ENCODE assay signal across 8 cellular contexts in the genomic region with DNA sequence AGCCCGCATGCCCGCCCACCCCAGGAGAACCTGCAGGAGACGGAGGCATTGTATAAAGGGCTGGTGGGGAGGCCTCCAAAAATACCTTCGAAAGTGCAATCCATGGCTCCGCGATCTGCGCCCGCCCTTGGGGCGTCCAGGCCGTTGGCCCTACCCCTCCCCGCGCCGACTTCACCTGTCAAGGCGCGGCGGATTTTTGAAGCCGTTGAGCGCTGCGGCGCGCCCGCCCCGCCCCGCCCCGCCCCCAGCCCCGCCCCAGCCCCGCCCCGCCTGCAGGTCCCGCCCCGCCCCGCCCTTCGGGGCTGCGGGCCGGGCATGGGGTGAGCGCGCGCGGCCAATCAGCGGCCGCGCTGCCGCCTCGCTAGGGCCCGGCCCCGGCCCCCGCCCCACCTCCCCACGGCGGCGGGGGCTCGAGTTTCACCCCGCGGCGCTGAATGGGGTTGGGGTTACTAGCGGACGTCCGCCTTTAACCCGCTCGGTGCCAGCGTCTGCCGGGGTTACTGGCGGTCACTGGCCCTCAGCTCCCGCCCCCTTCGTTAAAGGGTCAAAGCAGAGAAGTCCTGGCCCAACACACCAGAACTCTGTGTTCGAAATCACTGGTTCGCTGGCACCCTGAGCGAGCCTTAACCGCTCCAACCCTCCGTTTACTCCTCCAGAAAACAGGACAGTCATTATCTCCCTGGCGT. TPM values are rescaled to one million over a fixed set of nuclear protein-coding genes. Genes with fewer than 3 reads are reported as not detected.
DNase-seq lines count a peak whose midpoint lies in the region; TF ChIP-seq lines count a peak whose summit lies in the region.

No MANE protein-coding gene starts in this region.

- H2AFZ ChIP-seq in SK-N-SH (ENCODE audit: low read depth) = peak overlapping the region; percentile 63; the same call in 1 of the 2 replicates

- peaks cover 91% of the 10 kb centered on the region for H3K4me1 Mint-ChIP-seq in activated naive CD4-positive, alpha-beta T cell treated with anti-CD3 and anti-CD28 coated beads, Interleukin-2, amount 50 U/mL, for 24 hours

- intact Hi-C loops in head of caudate nucleus (cut with DNase I) = loop anchor here (2.0 kb wide), 1 partner anchor 17 kb away; no protein-coding TSS in a partner anchor
- intact Hi-C loops in ovary (cut with DNase I) = no loop called here
- intact Hi-C loops in transverse colon (cut with DNase I; ENCODE audit: low total_unique reads) = no loop called here

- H3K9me3 Mint-ChIP-seq in activated naive CD4-positive, alpha-beta T cell treated with anti-CD3 and anti-CD28 coated beads, Interleukin-2, amount 50 U/mL, for 24 hours = no peaks in the 10 kb centered on the region

- H3K4me3 ChIP-seq in SK-N-SH (ENCODE audit: low read depth in 2 of 2, low read length in 1 of 2) (peak overlapping the region; percentile 49 to 57), ovary (peak overlapping the region; percentile 40), transverse colon (peak overlapping the region; percentile 38 to 53 (median 42))

- in situ Hi-C loops in transverse colon (cut with MboI; ENCODE audit: low pct_ligation_motif_present in 1 of 4, low pct_unique_long_range_greater_than_20kb in 1 of 4, low sequenced_read_pairs in 3 of 4) = no loop called here

- TF ChIP-seq EP300 in SK-N-SH (IDR thresholded peaks at IDR 0.05; ENCODE audit: borderline replicate concordance in 1 of 2, low read depth in 1 of 2, low read length in 1 of 2) (0 out of 4 replicates have a peak, but pooled peaks of 1 of the 2 experiments have one; percentile 18), ovary (IDR thresholded peaks at IDR 0.05) (no peak), transverse colon (IDR thresholded peaks at IDR 0.05; ENCODE audit: low read depth) (peak; percentile 54)

- 10% methylated on average over 37 of the region's 69 CpGs for WGBS in SK-N-SH (ENCODE audit: low lambda C conversion rate)
- WGBS in ovary, 3 donors = 2 to 3% (median 2%) methylated on average over 38 to 68 of the region's 69 CpGs
- 2% methylated on average over 37 of the region's 69 CpGs; no CpG with 5 or more reads in 1 of the 2 donors for WGBS in transverse colon (ENCODE audit: low coverage in 1 of 2), 2 donors

- H3K36me3 Mint-ChIP-seq in activated naive CD4-positive, alpha-beta T cell treated with anti-CD3 and anti-CD28 coated beads, Interleukin-2, amount 50 U/mL, for 24 hours = peaks cover 2% of the 10 kb centered on the region

- peaks cover 40 to 94% of the 10 kb centered on the region in 2 experiments for H3K4me1 ChIP-seq in SK-N-SH (ENCODE audit: control insufficient read depth in 1 of 2, insufficient read depth in 2 of 2, low read depth in 1 of 2, low read length in 1 of 2)
- H3K4me1 ChIP-seq in ovary (ENCODE audit: insufficient read depth) = peaks cover 43% of the 10 kb centered on the region
- H3K4me1 ChIP-seq in transverse colon = peaks cover 39 to 84% (median 72%) of the 10 kb centered on the region in 4 donors

- H3K27ac ChIP-seq in SK-N-SH (ENCODE audit: low read depth in 2 of 2, low read length in 1 of 2) = peak overlapping the region; percentile 40 to 97
- H3K27ac ChIP-seq in ovary = peak overlapping the region; percentile 44 to 92
- H3K27ac ChIP-seq in transverse colon = peak overlapping the region; percentile 88 to 98 (median 96)

- no peak overlapping the region for H3K27ac Mint-ChIP-seq in activated naive CD4-positive, alpha-beta T cell treated with anti-CD3 and anti-CD28 coated beads, Interleukin-2, amount 50 U/mL, for 24 hours

- peak; percentile 66 for DNase-seq in GM04504 (ENCODE audit: low read depth)
- DNase-seq in H4 (ENCODE audit: low spot score) = peak; percentile 77
- peak; percentile 85 for DNase-seq in M059J (ENCODE audit: low read depth)
- DNase-seq in SK-N-SH = peak; percentile 99
- peak; percentile 76 to 96 (median 91) for DNase-seq in head of caudate nucleus
- peak; percentile 78 to 90 (median 85) for DNase-seq in ovary
- peak; percentile 89 for DNase-seq in transverse colon

- peaks cover 8% of the 10 kb centered on the region for H3F3A ChIP-seq in SK-N-SH (replicated peaks; ENCODE audit: insufficient read depth)

- peak overlapping the region; percentile 80 for H3K4me3 Mint-ChIP-seq in activated naive CD4-positive, alpha-beta T cell treated with anti-CD3 and anti-CD28 coated beads, Interleukin-2, amount 50 U/mL, for 24 hours

- H3K9me3 ChIP-seq in SK-N-SH (no peaks in the 10 kb centered on the region), ovary (no peaks in the 10 kb centered on the region), transverse colon (no peaks in the 10 kb centered on the region)

- H3K27me3 Mint-ChIP-seq in activated naive CD4-positive, alpha-beta T cell treated with anti-CD3 and anti-CD28 coated beads, Interleukin-2, amount 50 U/mL, for 24 hours = no peaks in the 10 kb centered on the region

- H3K27me3 ChIP-seq in SK-N-SH (ENCODE audit: insufficient read depth) = no peaks in the 10 kb centered on the region
- no peaks in the 10 kb centered on the region for H3K27me3 ChIP-seq in ovary
- H3K27me3 ChIP-seq in transverse colon = no peaks in the 10 kb centered on the region

- H3K79me2 ChIP-seq in SK-N-SH (ENCODE audit: insufficient read depth) = no peaks in the 10 kb centered on the region

- CTCF ChIA-PET in SK-N-SH (lab: Yijun Ruan, JAX) = interaction anchor here (4.8 kb wide), 1 partner anchor 11 kb away, joined by 32 read pairs; no protein-coding TSS in a partner anchor

- H3K36me3 ChIP-seq in SK-N-SH (replicated peaks in 1 of 2; ENCODE audit: control insufficient read depth in 1 of 2, insufficient read depth in 2 of 2, low read length in 1 of 2) (peaks cover 0 to 12% of the 10 kb centered on the region in 2 experiments), ovary (no peaks in the 10 kb centered on the region), transverse colon (no peaks in the 10 kb centered on the region)

- H3K9me2 ChIP-seq in SK-N-SH = no peaks in the 10 kb centered on the region

- no peak for TF ChIP-seq RAD21 in SK-N-SH (IDR thresholded peaks at IDR 0.05; ENCODE audit: low read length)

- TF ChIP-seq CTCF in SK-N-SH (IDR thresholded peaks at IDR 0.05) (no peak), ovary (IDR thresholded peaks at IDR 0.05) (no peak), transverse colon (IDR thresholded peaks at IDR 0.05) (peak in 1 of 5 experiments; percentile 12)

- H4K20me1 ChIP-seq in SK-N-SH (ENCODE audit: insufficient read depth) = peaks cover 7% of the 10 kb centered on the region; the same call in 1 of the 2 replicates

- peak overlapping the region; percentile 87 for H3K4me2 ChIP-seq in SK-N-SH

- POLR2A ChIA-PET in SK-N-SH (lab: Yijun Ruan, JAX) = interaction anchor here (1.2 to 5.9 kb wide), 2 partner anchors 9 to 14 kb away, joined by 5 to 44 read pairs; partner anchors contain the start of gene SREBF1

- peak overlapping the region; percentile 43 for H3K9ac ChIP-seq in SK-N-SH

- TF ChIP-seq POLR2A in ovary (IDR thresholded peaks at IDR 0.05) (no peak), transverse colon (IDR thresholded peaks at IDR 0.05) (peak; percentile 52)

TF ChIP-seq in SK-N-SH, 30 proteins besides CTCF, POLR2A, EP300 and RAD21 (continues in another document):
- TF ChIP-seq RCOR1 (IDR thresholded peaks at IDR 0.05; ENCODE audit: low read length) = 0 out of 2 replicates have a peak, but pooled peaks have one; percentile 28
- 0 out of 2 replicates have a peak, but pooled peaks have one; percentile 4 for TF ChIP-seq MXI1 (IDR thresholded peaks at IDR 0.05; ENCODE audit: low read depth, low read length)
- no peak for TF ChIP-seq ZBTB33 (IDR thresholded peaks at IDR 0.05; ENCODE audit: borderline replicate concordance, low read depth)
- TF ChIP-seq FOXM1 (IDR thresholded peaks at IDR 0.05; ENCODE audit: low read depth) = no peak
- no peak for TF ChIP-seq NFIC (IDR thresholded peaks at IDR 0.05; ENCODE audit: borderline replicate concordance)
- peak; percentile 6; the same call in 1 of the 2 replicates for TF ChIP-seq TAF1 (IDR thresholded peaks at IDR 0.05; ENCODE audit: borderline replicate concordance, low read depth, low read length)
- no peak for TF ChIP-seq GABPA (IDR thresholded peaks at IDR 0.05; ENCODE audit: low read depth)
- TF ChIP-seq USF2 (IDR thresholded peaks at IDR 0.05; ENCODE audit: borderline replicate concordance, low read depth, low read length) = no peak
- TF ChIP-seq YY1 (IDR thresholded peaks at IDR 0.05; ENCODE audit: low read depth) = no peak

RNA-seq across cellular contexts. Expression of gene SREBF1, which starts 13.2 kb away (rescaled TPM):
- total RNA-seq in H4 (2014; rRNA removed; shearing (Covaris generic)) = 63.9 and 65.8 TPM in 2 replicates
- 40.5 and 57.7 TPM in 2 replicates for total RNA-seq in M059J (2014; rRNA removed; shearing (Covaris generic))
- polyA plus RNA-seq in SK-N-SH (2012; rRNA removed) (15.9 and 20.4 TPM in 2 replicates), ovary (10 to 100 TPM; 24.3 to 44.3 TPM)
- polyA plus RNA-seq in SK-N-SH (2012; cell fraction: cytosol; rRNA removed) = 5.3 and 8.6 TPM in 2 replicates
- 92.2 and 140 TPM in 2 replicates for polyA plus RNA-seq in SK-N-SH (2012; cell fraction: nucleus; rRNA removed)
- total RNA-seq in ovary (100 to 1,000 TPM in 3 of 7 donors, 10 to 100 TPM in 4; 30.3 to 190 (median 97.4) TPM), transverse colon (100 to 1,000 TPM in 3 of 4 donors, 10 to 100 TPM in 1; 45.7 to 206 (median 148) TPM)

Comparison
In these comparisons a context has a peak if more than half of its experiments do, and no peak if none do; other contexts are left out.
1. Peak in every context shown above with its lines: DNase-seq, H3K4me3 ChIP-seq and H3K27ac ChIP-seq.